27 cellular contexts compared by ENCODE assay signal in genomic region chr7:110813986-110814385, GRCh38.
"Had no signal": no experiment of that assay in that cellular context is flagged by ENCODE, and none has a peak within 500 bp of the region (broad histone marks: within the 10 kb centered on the region; RNA-seq: fewer than 3 reads in every experiment).

No MANE protein-coding gene starts in this region.

- FAIRE-seq: urothelium cell line had no signal

- H3K4me3 ChIP-seq: stomach, suprapubic skin, testis, thoracic aorta, thyroid gland, tibial artery, tibial nerve, transverse colon, upper lobe of left lung, upper lobe of right lung, uterus, vagina had no signal

- H3K27ac ChIP-seq: stomach, suprapubic skin, testis, thoracic aorta, thyroid gland, tibial artery, tibial nerve, transverse colon, upper lobe of left lung, upper lobe of right lung, uterus, vagina had no signal

- DNase-seq: stimulated activated CD4-positive, alpha-beta T cell treated with anti-CD3 and anti-CD28 coated beads, Interleukin-2, amount 100 ng/mL, for 48 hours; stimulated activated CD4-positive, alpha-beta T cell treated with anti-CD3 and anti-CD28 coated beads, Interleukin-4, amount 100 ng/mL, for 1 hour; stimulated activated CD4-positive, alpha-beta T cell treated with anti-CD3 and anti-CD28 coated beads, Interleukin-4, amount 100 ng/mL, for 24 hours; stimulated activated CD4-positive, alpha-beta T cell treated with anti-CD3 and anti-CD28 coated beads, Interleukin-4, amount 100 ng/mL, for 4 hours; stimulated activated CD8-positive, alpha-beta memory T cell treated with anti-CD3 and anti-CD28 coated beads, Interleukin-4, amount 100 ng/mL, for 48 hours; stimulated activated naive B cell treated with anti-CD40 and anti-IgM and Interleukin-4, amounts not matched to agents 10 μg/mL and 1 μg/mL and 100 μg/mL, for 72 hours; stimulated activated naive CD4-positive, alpha-beta T cell; stimulated activated naive CD4-positive, alpha-beta T cell treated with Interleukin-2 at 50 U/mL for 16 hours; stimulated activated naive CD8-positive, alpha-beta T cell treated with anti-CD3 and anti-CD28 coated beads, Interleukin-15, amount 100 ng/mL, for 72 hours; stimulated activated naive CD8-positive, alpha-beta T cell treated with anti-CD3 and anti-CD28 coated beads, Interleukin-15, Interleukin-2, amounts not matched to agents 100 U/mL and 50 U/mL, for 24 hours; stomach; substantia nigra; testis; thyroid gland; tibial artery; transverse colon; trophoblast cell; upper lobe of left lung; upper lobe of right lung; uterus had no signal

- H3K27me3 ChIP-seq: stomach, suprapubic skin, testis, thyroid gland, tibial artery, tibial nerve, transverse colon, upper lobe of left lung, upper lobe of right lung, uterus, vagina had no signal

- H3K4me1 ChIP-seq: stomach, suprapubic skin, testis, thyroid gland, tibial artery, tibial nerve, transverse colon, upper lobe of left lung, upper lobe of right lung, uterus, vagina had no signal

- H3K9me3 ChIP-seq: stomach, suprapubic skin, testis, thoracic aorta, thyroid gland, tibial artery, tibial nerve, transverse colon, upper lobe of left lung, upper lobe of right lung, uterus, vagina had no signal

- ATAC-seq: stimulated activated effector memory CD8-positive, alpha-beta T cell treated with anti-CD3 and anti-CD28 coated beads, Interleukin-12 subunit alpha, Interleukin-12 subunit beta, amount 100 ng/mL, for 72 hours; stimulated activated memory B cell treated with anti-CD40 and anti-IgM and Interleukin-4, amounts not matched to agents 10 μg/mL and 1 μg/mL and 100 μg/mL, for 72 hours; stimulated activated naive B cell treated with anti-CD40 and anti-IgM and Interleukin-4, amounts not matched to agents 10 μg/mL and 1 μg/mL and 100 μg/mL, for 72 hours; stimulated activated naive CD8-positive, alpha-beta T cell treated with anti-CD3 and anti-CD28 coated beads, Interleukin-15, amount 100 ng/mL, for 72 hours; stimulated activated naive CD8-positive, alpha-beta T cell treated with anti-CD3 and anti-CD28 coated beads, Interleukin-15, Interleukin-2, amounts not matched to agents 100 U/mL and 50 U/mL, for 24 hours; upper lobe of right lung had no signal

- H3K36me3 ChIP-seq: stomach, suprapubic skin, thoracic aorta, thyroid gland, tibial artery, tibial nerve, transverse colon, upper lobe of left lung, upper lobe of right lung, uterus, vagina had no signal
